ENCODE assay signal across 21 cellular contexts in genomic region chr7:31997423-31997822, GRCh38.
"Had no signal": no experiment of that assay in that cellular context is flagged by ENCODE, and none has a peak within 500 bp of the region (broad histone marks: within the 10 kb centered on the region; RNA-seq: fewer than 3 reads in every experiment).

No MANE protein-coding gene starts in this region.

- H3K9ac ChIP-seq: KMS-11, SK-N-SH had no signal

- H3K9me2 ChIP-seq: SK-N-SH had no signal

- ATAC-seq: K562, Panc1, PC-3 had no signal

- H3K4me2 ChIP-seq: KMS-11, SK-N-SH had no signal

- H3K4me1 Mint-ChIP-seq: IgD-negative memory B cell had no signal

- DNase-seq: Kasumi-1, MM.1S, NCI-H1092 treated with DMSO at 0.1 percent for 48 hours, NCI-H1436, NCI-H187, NCI-H2029, NCI-H2081 treated with DMSO at 0.1 percent for 48 hours, NCI-H2227 treated with DMSO at 0.1 percent for 48 hours, NCI-H446, NCI-H510A, NCI-H524 treated with DMSO at 0.1 percent for 48 hours, NCI-H69, NCI-H774, PC-3, SHP77, SK-N-SH had no signal

- H3K27me3 Mint-ChIP-seq: IgD-negative memory B cell had no signal

- H3K36me3 Mint-ChIP-seq: IgD-negative memory B cell had no signal

- H3K27ac Mint-ChIP-seq: IgD-negative memory B cell had no signal

- H3K27ac ChIP-seq: KMS-11, RWPE1 had no signal

- H3K4me3 Mint-ChIP-seq: IgD-negative memory B cell had no signal

- H3K9me3 ChIP-seq: SK-N-SH had no signal

- H3K4me3 ChIP-seq: K562 had no signal
